ENCODE assay signal across 8 cellular contexts in the genomic region with DNA sequence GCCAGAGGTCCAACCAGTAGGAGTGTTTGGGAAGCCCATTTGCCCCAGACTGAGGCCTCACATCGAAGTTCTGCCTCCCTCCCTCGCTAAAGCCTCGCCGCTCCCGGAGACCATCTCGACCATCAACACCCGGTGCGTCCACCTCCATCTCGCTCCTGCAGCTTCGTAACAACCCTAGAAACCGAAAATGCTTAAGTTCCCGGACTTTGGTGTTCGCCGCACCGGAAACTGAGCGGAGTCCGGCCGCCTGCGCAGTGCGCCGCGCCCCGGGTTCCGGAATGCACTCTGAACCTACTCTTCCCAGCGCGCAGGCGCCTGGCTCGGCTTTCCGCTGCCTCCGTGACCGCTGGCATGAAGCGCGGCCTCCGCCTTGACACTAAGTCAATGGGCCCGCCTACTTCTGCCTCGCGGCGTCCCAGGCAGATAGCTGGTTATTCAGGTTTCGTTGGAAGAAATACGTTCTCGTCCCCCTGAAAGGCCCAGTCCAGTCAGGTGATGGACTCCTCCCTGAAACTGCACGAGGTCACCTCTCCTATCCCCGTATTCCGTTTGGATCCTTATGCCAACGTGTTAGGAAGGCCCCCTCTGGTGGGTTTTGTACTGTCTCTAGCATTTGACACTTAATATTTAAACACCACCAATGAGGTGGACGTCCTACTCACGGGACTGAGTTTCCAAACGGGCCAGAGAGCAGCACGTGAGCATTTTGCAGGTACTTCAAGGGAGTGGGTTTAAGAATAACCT. TPM values are rescaled to one million over a fixed set of nuclear protein-coding genes. Genes with fewer than 3 reads are reported as not detected.
DNase-seq lines count a peak whose midpoint lies in the region; ATAC-seq and TF ChIP-seq lines count a peak whose summit lies in the region.

No MANE protein-coding gene starts in this region.

- POLR2A ChIA-PET in GM10248 (lab: Yijun Ruan, JAX): interaction anchor here (0.6 kb wide), 1 partner anchor 615 kb away, joined by 3 read pairs; a partner anchor contains a TSS

- H3K4me3 ChIP-seq in HFF-Myc (replicated peaks; ENCODE audit: low read depth, low read length) (peak overlapping the region; percentile 83), OCI-LY1 (ENCODE audit: low read depth, low read length, poor library complexity, severe bottlenecking) (peak overlapping the region; percentile 75), psoas muscle (peak overlapping the region; percentile 69), vagina (peak overlapping the region; percentile 75 to 76)

- peaks cover 13% of the 10 kb centered on the region for H3K79me2 ChIP-seq in OCI-LY1 (ENCODE audit: insufficient read depth, low read length)

- intact Hi-C loops in cardiac septum (cut with DNase I): no loop called here
- intact Hi-C loops in psoas muscle (cut with DNase I): loop anchor here in 1 of 2 donors (10.0 kb wide), 1 partner anchor 754 kb away; no protein-coding TSS in a partner anchor
- intact Hi-C loops in vagina (cut with DNase I): no loop called here

- DNase-seq in GM10248 (ENCODE audit: extremely low spot score) (peak; percentile 93), HFF-Myc (ENCODE audit: extremely low read depth, low read depth) (peak; percentile 68), cardiac septum (ENCODE audit: low spot score) (peak; percentile 98), psoas muscle (peak; percentile 96), vagina (ENCODE audit: extremely low spot score in 2 of 2) (peak in 1 of 2 donors; percentile 93), NCI-H2171 (lab: John Stamatoyannopoulos, UW) (no peak)
- DNase-seq in activated naive CD4-positive, alpha-beta T cell treated with anti-CD3 and anti-CD28 coated beads, Interleukin-2, amount 50 U/mL, for 72 hours (ENCODE audit: low spot score in 2 of 2): peak; percentile 89 to 95

- peak overlapping the region; percentile 93 for H3K4me2 ChIP-seq in OCI-LY1 (ENCODE audit: low read length)

- H3K4me1 ChIP-seq in OCI-LY1 (ENCODE audit: insufficient read depth, low read length, severe bottlenecking) (peaks cover 27% of the 10 kb centered on the region), psoas muscle (peaks cover 26% of the 10 kb centered on the region), vagina (peaks cover 33% of the 10 kb centered on the region)

- H3K36me3 Mint-ChIP-seq in activated naive CD4-positive, alpha-beta T cell treated with anti-CD3 and anti-CD28 coated beads, Interleukin-2, amount 50 U/mL, for 72 hours: peaks cover 28 to 60% of the 10 kb centered on the region in 2 donors

- no peak for TF ChIP-seq CTCF in GM10248 (IDR thresholded peaks at IDR 0.05; ENCODE audit: control extremely low read depth, extremely low read depth, low read depth, missing control alignments)
- TF ChIP-seq CTCF in HFF-Myc (IDR thresholded peaks at IDR 0.05; ENCODE audit: low read depth, low read length, missing control alignments): no peak
- TF ChIP-seq CTCF in OCI-LY1 (IDR thresholded peaks at IDR 0.05; ENCODE audit: low read length): peak; percentile 36; the same call in 1 of the 2 replicates
- no peak for TF ChIP-seq CTCF in psoas muscle (IDR thresholded peaks at IDR 0.05)
- TF ChIP-seq CTCF in vagina (IDR thresholded peaks at IDR 0.05): no peak

- H3K27ac ChIP-seq in OCI-LY1 (ENCODE audit: low read depth, low read length, poor library complexity, severe bottlenecking) (peak overlapping the region; percentile 80), psoas muscle (peak overlapping the region; percentile 84), vagina (peak overlapping the region; percentile 91)

- peak in 1 of 2 donors; percentile 83 for TF ChIP-seq POLR2A in vagina (IDR thresholded peaks at IDR 0.05)

- H3K9ac ChIP-seq in OCI-LY1 (ENCODE audit: low read length): peak overlapping the region; percentile 81

- peak overlapping the region; percentile 91 for H2AFZ ChIP-seq in OCI-LY1 (ENCODE audit: low read length)

- H3K27ac Mint-ChIP-seq in activated naive CD4-positive, alpha-beta T cell treated with anti-CD3 and anti-CD28 coated beads, Interleukin-2, amount 50 U/mL, for 72 hours: peak overlapping the region; percentile 96 to 100

- no peaks in the 10 kb centered on the region for H3F3A ChIP-seq in OCI-LY1 (ENCODE audit: insufficient read depth, low read length)

- 1% methylated on average over 49 of the region's 49 CpGs for WGBS in psoas muscle, 3 donors

- H4K20me1 ChIP-seq in OCI-LY1 (ENCODE audit: insufficient read depth, low read length): no peaks in the 10 kb centered on the region

- H3K36me3 ChIP-seq in OCI-LY1 (ENCODE audit: insufficient read depth, low read length) (peaks cover 30% of the 10 kb centered on the region), psoas muscle (ENCODE audit: insufficient read depth in 1 of 2, low read depth in 1 of 2) (peaks cover 0 to 20% of the 10 kb centered on the region in 2 donors), vagina (peaks cover 0 to 10% of the 10 kb centered on the region in 2 donors)

- no peaks in the 10 kb centered on the region for H3K27me3 ChIP-seq in OCI-LY1 (ENCODE audit: insufficient read depth, low read length)
- no peaks in the 10 kb centered on the region for H3K27me3 ChIP-seq in psoas muscle (ENCODE audit: insufficient read depth in 3 of 3, low read length in 2 of 3)
- H3K27me3 ChIP-seq in vagina: no peaks in the 10 kb centered on the region

- peak; percentile 97 to 99 for ATAC-seq in activated naive CD4-positive, alpha-beta T cell treated with anti-CD3 and anti-CD28 coated beads, Interleukin-2, amount 50 U/mL, for 72 hours
- peak; percentile 93 to 96 (median 96) for ATAC-seq in psoas muscle

- H3K9me3 Mint-ChIP-seq in activated naive CD4-positive, alpha-beta T cell treated with anti-CD3 and anti-CD28 coated beads, Interleukin-2, amount 50 U/mL, for 72 hours: peaks cover 4 to 9% of the 10 kb centered on the region in 2 donors

- CTCF ChIA-PET in GM10248 (lab: Yijun Ruan, JAX): interaction anchor here (0.9 to 1.9 kb wide), 7 partner anchors 9 to 328 kb away, joined by 3 to 7 read pairs (median 4); a partner anchor contains a TSS

- no peaks in the 10 kb centered on the region for H3K9me2 ChIP-seq in OCI-LY1 (ENCODE audit: low read depth, low read length)

- H3K9me3 ChIP-seq in OCI-LY1 (ENCODE audit: low read length) (no peaks in the 10 kb centered on the region), psoas muscle (no peaks in the 10 kb centered on the region), vagina (no peaks in the 10 kb centered on the region)

RNA-seq across cellular contexts. Expression of a gene that starts 21.4 kb away (rescaled TPM):
- not detected for total RNA-seq in activated naive CD4-positive, alpha-beta T cell treated with anti-CD3 and anti-CD28 coated beads, Interleukin-2, amount 50 U/mL, for 72 hours
- total RNA-seq in cardiac septum: 0.57 TPM
- total RNA-seq in psoas muscle: not detected
- under 1 TPM in 2 of 3 donors, not detected in 1; 0.04 to 0.26 TPM for polyA plus RNA-seq in psoas muscle
- not detected for total RNA-seq in vagina
